ENCODE assay signal across 18 cellular contexts in genomic region chr20:40359127-40359892, GRCh38.
"Had no signal": no experiment of that assay in that cellular context is flagged by ENCODE, and none has a peak within 500 bp of the region (broad histone marks: within the 10 kb centered on the region; RNA-seq: fewer than 3 reads in every experiment).

No MANE protein-coding gene starts in this region.

- H3K9me3 ChIP-seq: esophagus muscularis mucosa, heart right ventricle, mucosa of descending colon, psoas muscle, suprapubic skin, transverse colon, uterus had no signal

- H3K27ac ChIP-seq: esophagus muscularis mucosa, psoas muscle, suprapubic skin, transverse colon, uterus had no signal

- H3K4me3 ChIP-seq: esophagus muscularis mucosa, heart right ventricle, mucosa of descending colon, psoas muscle, suprapubic skin, transverse colon, uterus had no signal

- H3K27me3 ChIP-seq: suprapubic skin, transverse colon, uterus had no signal

- DNase-seq: activated CD4-positive, CD25-positive, alpha-beta regulatory T cell treated with anti-CD3 and anti-CD28 coated beads, Interleukin-2, amount 50 U/mL, for 72 hours; activated gamma-delta T cell treated with Interleukin-2 at 50 U/mL for 16 hours; dermis blood vessel endothelial cell; effector memory CD4-positive, alpha-beta T cell; heart right ventricle; immature natural killer cell; kidney glomerular epithelial cell; mucosa of descending colon; naive B cell; psoas muscle; right cardiac atrium; stimulated activated CD4-positive, alpha-beta T cell treated with anti-CD3 and anti-CD28 coated beads, Interleukin-15, amount 100 ng/mL, for 24 hours; stimulated activated CD4-positive, alpha-beta T cell treated with anti-CD3 and anti-CD28 coated beads, Interleukin-2, amount 100 ng/mL, for 48 hours; stimulated activated naive CD8-positive, alpha-beta T cell treated with anti-CD3 and anti-CD28 coated beads, Interleukin-15, amount 100 ng/mL, for 72 hours; transverse colon; uterus had no signal

- H3K36me3 ChIP-seq: esophagus muscularis mucosa, heart right ventricle, suprapubic skin, transverse colon, uterus had no signal

- H3K4me1 ChIP-seq: esophagus muscularis mucosa, psoas muscle, suprapubic skin, transverse colon, uterus had no signal

- ATAC-seq: heart right ventricle; mucosa of descending colon; psoas muscle; right cardiac atrium; stimulated activated naive CD8-positive, alpha-beta T cell treated with anti-CD3 and anti-CD28 coated beads, Interleukin-15, amount 100 ng/mL, for 72 hours had no signal
